Comparison of ENCODE assay signal across 8 cellular contexts in the genomic region with DNA sequence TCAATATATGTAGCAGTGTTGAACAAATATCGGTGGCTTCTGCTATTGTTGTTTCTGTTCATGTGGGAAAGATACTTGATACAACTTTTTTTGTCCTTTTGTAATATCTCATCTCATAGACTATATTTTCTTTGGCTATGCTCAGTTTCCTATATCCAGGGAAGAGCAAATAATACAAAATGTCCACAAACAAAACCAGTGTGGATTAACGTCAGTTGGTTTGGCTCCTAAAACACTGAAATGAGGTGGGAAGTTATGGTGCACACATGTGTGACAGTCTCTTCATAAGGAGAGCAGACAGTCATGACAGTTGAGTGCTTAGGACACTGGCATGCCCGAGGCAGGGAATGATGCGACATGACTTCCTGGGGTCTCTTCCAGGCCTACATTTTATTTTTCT. TPM values are rescaled to one million over a fixed set of nuclear protein-coding genes. Genes with fewer than 3 reads are reported as not detected.
"Had no signal": no experiment of that assay in that cellular context is flagged by ENCODE, and none has a peak within 500 bp of the region (broad histone marks: within the 10 kb centered on the region; RNA-seq: fewer than 3 reads in every experiment).

No MANE protein-coding gene starts in this region.

- H3K4me3 ChIP-seq: GM23338, K562 had no signal

- DNase-seq: H9, HCEC 1CT, IMR-90 had no signal

- FAIRE-seq: H1, H54, K562 had no signal

RNA-seq across cellular contexts. Expression of a gene that starts 27.5 kb away (rescaled TPM):
- total RNA-seq: H1, H9, HT-29, K562 had no signal
